Comparison of ENCODE assay signal across 18 cellular contexts in the genomic region with DNA sequence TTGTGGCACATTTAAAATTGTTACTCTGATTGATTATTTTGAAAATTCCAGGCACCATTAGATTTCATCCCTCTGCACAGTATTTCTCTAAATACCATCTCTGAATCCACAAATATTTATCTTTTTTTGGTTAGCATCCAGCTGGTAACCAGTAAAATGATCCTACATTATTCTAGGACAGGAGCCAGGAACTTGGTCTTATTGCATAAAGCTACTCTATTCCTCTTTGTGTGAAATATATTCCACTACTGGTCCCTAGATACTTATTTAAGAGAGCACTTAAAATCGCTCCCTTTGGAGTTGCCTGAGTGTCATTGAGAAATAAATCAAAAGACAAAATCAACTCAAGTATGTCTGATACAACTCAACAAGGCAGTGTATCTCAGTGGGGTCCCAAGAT. TPM values are rescaled to one million over a fixed set of nuclear protein-coding genes. Genes with fewer than 3 reads are reported as not detected.
A peak's percentile ranks its signal among the peaks of the same experiment; 100 is the strongest.
DNase-seq lines count a peak whose midpoint lies in the region; ATAC-seq and TF ChIP-seq lines count a peak whose summit lies in the region.
"Had no signal": no experiment of that assay in that cellular context is flagged by ENCODE, and none has a peak within 500 bp of the region (broad histone marks: within the 10 kb centered on the region; RNA-seq: fewer than 3 reads in every experiment).

No MANE protein-coding gene starts in this region.

- WGBS in suprapubic skin: 43% methylated on average over 1 of the region's 1 CpG

- DNase-seq in AG08395 (ENCODE audit: low spot score) (peak; percentile 35), NCI-H524 (lab: John Stamatoyannopoulos, UW) (peak; percentile 30 to 61), fibroblast of lung (ENCODE audit: low read depth in 2 of 2) (peak; percentile 80 to 93), suprapubic skin (ENCODE audit: low spot score in 2 of 2) (no peak), globus pallidus (ENCODE audit: low spot score) (no peak)
- no peak for DNase-seq in activated CD8-positive, alpha-beta T cell treated with anti-CD3 and anti-CD28 coated beads, Interleukin-2, amount 10 ng/mL, durations not matched to agents 7 days and 5 days
- DNase-seq: activated CD4-positive, alpha-beta T cell treated with anti-CD3 and anti-CD28 coated beads for 36 hours; activated T-cell treated with anti-CD3 and anti-CD28 coated beads, Interleukin-2, amount 50 U/mL, for 24 hours; effector CD4-positive, alpha-beta T cell; naive B cell; stimulated activated CD4-positive, alpha-beta T cell treated with anti-CD3 and anti-CD28 coated beads, Interleukin-4, amount 100 ng/mL, for 1 hour; stimulated activated naive B cell treated with anti-CD40 and anti-IgM and Interleukin-4, amounts not matched to agents 10 μg/mL and 1 μg/mL and 100 μg/mL, for 72 hours; T-helper 1 cell; uterus had no signal

- H3K4me2 ChIP-seq in fibroblast of lung (ENCODE audit: extremely low read depth, insufficient read depth, low read length): no peak overlapping the region
- H3K4me2 ChIP-seq: BLaER1 treated with 17β-estradiol and CSF1 and Interleukin-3, amounts not matched to agents 10 nM and 100 nM had no signal

- no peaks in the 10 kb centered on the region for H3K9me3 Mint-ChIP-seq in activated CD8-positive, alpha-beta T cell treated with anti-CD3 and anti-CD28 coated beads, Interleukin-2, amount 10 ng/mL, durations not matched to agents 7 days and 5 days (ENCODE audit: insufficient read depth)
- H3K9me3 Mint-ChIP-seq: activated T-cell treated with anti-CD3 and anti-CD28 coated beads, Interleukin-2, amount 50 U/mL, for 24 hours; naive B cell; stimulated activated naive B cell treated with anti-CD40 and anti-IgM and Interleukin-4, amounts not matched to agents 10 μg/mL and 1 μg/mL and 100 μg/mL, for 72 hours had no signal

- H3K79me2 ChIP-seq in fibroblast of lung (ENCODE audit: control insufficient read depth, insufficient read depth, low read length): no peaks in the 10 kb centered on the region

- H3K4me1 ChIP-seq in HEK293 (ENCODE audit: control insufficient read depth, insufficient read depth, low read length) (peaks cover 15% of the 10 kb centered on the region), fibroblast of lung (ENCODE audit: control insufficient read depth, extremely low read depth, insufficient read depth, low read length) (no peaks in the 10 kb centered on the region), suprapubic skin (no peaks in the 10 kb centered on the region)
- H3K4me1 ChIP-seq: BLaER1 treated with 17β-estradiol and CSF1 and Interleukin-3, amounts not matched to agents 10 nM and 100 nM; uterus had no signal

- POLR2A ChIA-PET in HEK293 (lab: Yijun Ruan, JAX): no interaction called here
- POLR2A ChIA-PET in activated CD8-positive, alpha-beta T cell treated with anti-CD3 and anti-CD28 coated beads, Interleukin-2, amount 10 ng/mL, durations not matched to agents 7 days and 5 days (lab: Charles Lee): no interaction called here

- H3K27ac ChIP-seq in HEK293 (ENCODE audit: extremely low read depth, low read depth, low read length) (no peak overlapping the region), fibroblast of lung (ENCODE audit: insufficient read depth, low read length) (no peak overlapping the region), suprapubic skin (no peak overlapping the region)
- H3K27ac ChIP-seq: BLaER1 treated with 17β-estradiol and CSF1 and Interleukin-3, amounts not matched to agents 10 nM and 100 nM; uterus had no signal

- H3K9ac ChIP-seq in fibroblast of lung (ENCODE audit: insufficient read depth, low read length): no peak overlapping the region
- H3K9ac ChIP-seq: BLaER1 treated with 17β-estradiol and CSF1 and Interleukin-3, amounts not matched to agents 10 nM and 100 nM had no signal

- no peak overlapping the region for H2AFZ ChIP-seq in fibroblast of lung (ENCODE audit: low read length)

- no peak for ATAC-seq in activated CD8-positive, alpha-beta T cell treated with anti-CD3 and anti-CD28 coated beads, Interleukin-2, amount 10 ng/mL, durations not matched to agents 7 days and 5 days
- ATAC-seq in GM18502 (IDR thresholded peaks at IDR 0.05; ENCODE audit: poor library complexity, unreplicated experiment): no peak
- ATAC-seq: activated CD4-positive, alpha-beta T cell treated with anti-CD3 and anti-CD28 coated beads for 36 hours; left lobe of liver; stimulated activated naive B cell treated with anti-CD40 and anti-IgM and Interleukin-4, amounts not matched to agents 10 μg/mL and 1 μg/mL and 100 μg/mL, for 72 hours had no signal

- H3K36me3 Mint-ChIP-seq in activated CD8-positive, alpha-beta T cell treated with anti-CD3 and anti-CD28 coated beads, Interleukin-2, amount 10 ng/mL, durations not matched to agents 7 days and 5 days (ENCODE audit: low read depth): no peaks in the 10 kb centered on the region
- H3K36me3 Mint-ChIP-seq: naive B cell; stimulated activated naive B cell treated with anti-CD40 and anti-IgM and Interleukin-4, amounts not matched to agents 10 μg/mL and 1 μg/mL and 100 μg/mL, for 72 hours had no signal

- no peak for TF ChIP-seq EP300 in suprapubic skin (IDR thresholded peaks at IDR 0.05)

- H3K9me3 ChIP-seq in HEK293 (ENCODE audit: control insufficient read depth, insufficient read depth, low read depth, low read length): no peaks in the 10 kb centered on the region
- H3K9me3 ChIP-seq in fibroblast of lung (ENCODE audit: control insufficient read depth, insufficient read depth, low read depth, low read length): no peaks in the 10 kb centered on the region
- no peaks in the 10 kb centered on the region for H3K9me3 ChIP-seq in suprapubic skin
- H3K9me3 ChIP-seq: BLaER1 treated with 17β-estradiol and CSF1 and Interleukin-3, amounts not matched to agents 10 nM and 100 nM; uterus had no signal

- H3K4me1 Mint-ChIP-seq in activated CD8-positive, alpha-beta T cell treated with anti-CD3 and anti-CD28 coated beads, Interleukin-2, amount 10 ng/mL, durations not matched to agents 7 days and 5 days (ENCODE audit: low read depth): no peaks in the 10 kb centered on the region
- H3K4me1 Mint-ChIP-seq: activated CD4-positive, alpha-beta T cell treated with anti-CD3 and anti-CD28 coated beads for 36 hours; naive B cell; stimulated activated naive B cell treated with anti-CD40 and anti-IgM and Interleukin-4, amounts not matched to agents 10 μg/mL and 1 μg/mL and 100 μg/mL, for 72 hours had no signal

- H3K36me3 ChIP-seq in HEK293 (ENCODE audit: control insufficient read depth in 2 of 2, insufficient read depth in 1 of 2, low read length in 2 of 2) (no peaks in the 10 kb centered on the region), fibroblast of lung (ENCODE audit: control insufficient read depth, insufficient read depth, low read length) (no peaks in the 10 kb centered on the region), suprapubic skin (no peaks in the 10 kb centered on the region)
- H3K36me3 ChIP-seq: BLaER1 treated with 17β-estradiol and CSF1 and Interleukin-3, amounts not matched to agents 10 nM and 100 nM; uterus had no signal

- no peak overlapping the region for H3K4me3 Mint-ChIP-seq in activated CD8-positive, alpha-beta T cell treated with anti-CD3 and anti-CD28 coated beads, Interleukin-2, amount 10 ng/mL, durations not matched to agents 7 days and 5 days
- H3K4me3 Mint-ChIP-seq: activated CD4-positive, alpha-beta T cell treated with anti-CD3 and anti-CD28 coated beads for 36 hours; activated T-cell treated with anti-CD3 and anti-CD28 coated beads, Interleukin-2, amount 50 U/mL, for 24 hours; naive B cell; stimulated activated naive B cell treated with anti-CD40 and anti-IgM and Interleukin-4, amounts not matched to agents 10 μg/mL and 1 μg/mL and 100 μg/mL, for 72 hours had no signal

- peaks cover 23% of the 10 kb centered on the region for H3K27me3 Mint-ChIP-seq in activated CD8-positive, alpha-beta T cell treated with anti-CD3 and anti-CD28 coated beads, Interleukin-2, amount 10 ng/mL, durations not matched to agents 7 days and 5 days (ENCODE audit: low read depth)
- H3K27me3 Mint-ChIP-seq: stimulated activated naive B cell treated with anti-CD40 and anti-IgM and Interleukin-4, amounts not matched to agents 10 μg/mL and 1 μg/mL and 100 μg/mL, for 72 hours had no signal

- H3K4me3 ChIP-seq in HEK293 (ENCODE audit: low read depth, low read length) (no peak overlapping the region), fibroblast of lung (replicated peaks in 1 of 4; ENCODE audit: control extremely low read depth in 1 of 4, insufficient read depth in 1 of 4, low read depth in 3 of 4, low read length in 4 of 4) (no peak overlapping the region), suprapubic skin (no peak overlapping the region)
- H3K4me3 ChIP-seq: BLaER1 treated with 17β-estradiol and CSF1 and Interleukin-3, amounts not matched to agents 10 nM and 100 nM; uterus had no signal

- CTCF ChIA-PET in HEK293 (lab: Yijun Ruan, JAX): no interaction called here
- CTCF ChIA-PET in activated CD8-positive, alpha-beta T cell treated with anti-CD3 and anti-CD28 coated beads, Interleukin-2, amount 10 ng/mL, durations not matched to agents 7 days and 5 days (lab: Charles Lee): no interaction called here

- no peak for TF ChIP-seq POLR2A in suprapubic skin (IDR thresholded peaks at IDR 0.05)

- H3K27me3 ChIP-seq in fibroblast of lung (ENCODE audit: control insufficient read depth, insufficient read depth, low read length): no peaks in the 10 kb centered on the region
- H3K27me3 ChIP-seq in suprapubic skin: peaks cover 2% of the 10 kb centered on the region
- H3K27me3 ChIP-seq: BLaER1 treated with 17β-estradiol and CSF1 and Interleukin-3, amounts not matched to agents 10 nM and 100 nM; uterus had no signal

- TF ChIP-seq CTCF in HEK293 (tag by site-specific recombination; IDR thresholded peaks at IDR 0.05): no peak
- no peak for TF ChIP-seq CTCF in fibroblast of lung (conservative IDR thresholded peaks at IDR 0.05 in 1 of 2, IDR thresholded peaks at IDR 0.05 in 1 of 2; ENCODE audit: low read depth in 1 of 2, low read length in 2 of 2)
- no peak for TF ChIP-seq CTCF in suprapubic skin (IDR thresholded peaks at IDR 0.05)

- H3K27ac Mint-ChIP-seq in activated CD8-positive, alpha-beta T cell treated with anti-CD3 and anti-CD28 coated beads, Interleukin-2, amount 10 ng/mL, durations not matched to agents 7 days and 5 days: no peak overlapping the region
- H3K27ac Mint-ChIP-seq: activated CD4-positive, alpha-beta T cell treated with anti-CD3 and anti-CD28 coated beads for 36 hours; activated T-cell treated with anti-CD3 and anti-CD28 coated beads, Interleukin-2, amount 50 U/mL, for 24 hours; naive B cell; stimulated activated naive B cell treated with anti-CD40 and anti-IgM and Interleukin-4, amounts not matched to agents 10 μg/mL and 1 μg/mL and 100 μg/mL, for 72 hours had no signal

- H4K20me1 ChIP-seq in fibroblast of lung (ENCODE audit: control insufficient read depth, extremely low read depth, insufficient read depth, low read length): no peaks in the 10 kb centered on the region
- H4K20me1 ChIP-seq: BLaER1 treated with 17β-estradiol and CSF1 and Interleukin-3, amounts not matched to agents 10 nM and 100 nM had no signal

RNA-seq across cellular contexts. Expression of a gene that starts 7.4 kb away (rescaled TPM):
- total RNA-seq in fibroblast of lung: 36.0 and 46.4 TPM in 2 replicates
- polyA plus RNA-seq in fibroblast of lung: 44.8 and 68.3 TPM in 2 replicates
- polyA plus RNA-seq in fibroblast of lung (2012): 32.3 and 42.0 TPM in 2 replicates
- 10.5 and 40.1 TPM in 2 replicates for polyA minus RNA-seq in fibroblast of lung (ENCODE audit: low replicate concordance)
- 1 to 10 TPM; 6.3 to 6.5 TPM for total RNA-seq in activated CD8-positive, alpha-beta T cell treated with anti-CD3 and anti-CD28 coated beads, Interleukin-2, amount 10 ng/mL, durations not matched to agents 7 days and 5 days
- 10 to 100 TPM; 44.4 to 55.8 (median 51.1) TPM for total RNA-seq in suprapubic skin

Comparison
In these comparisons a context has a peak if more than half of its experiments do, and no peak if none do; other contexts are left out.
1. DNase-seq: peak in AG08395 (single experiment), NCI-H524 (2 of 2) and fibroblast of lung (2 of 2); none in activated CD8-positive, alpha-beta T cell treated with anti-CD3 and anti-CD28 coated beads, Interleukin-2, amount 10 ng/mL, durations not matched to agents 7 days and 5 days (single experiment), suprapubic skin (0 of 2) and globus pallidus (single experiment).